Comparison of ENCODE assay signal across 8 cellular contexts in the genomic region with DNA sequence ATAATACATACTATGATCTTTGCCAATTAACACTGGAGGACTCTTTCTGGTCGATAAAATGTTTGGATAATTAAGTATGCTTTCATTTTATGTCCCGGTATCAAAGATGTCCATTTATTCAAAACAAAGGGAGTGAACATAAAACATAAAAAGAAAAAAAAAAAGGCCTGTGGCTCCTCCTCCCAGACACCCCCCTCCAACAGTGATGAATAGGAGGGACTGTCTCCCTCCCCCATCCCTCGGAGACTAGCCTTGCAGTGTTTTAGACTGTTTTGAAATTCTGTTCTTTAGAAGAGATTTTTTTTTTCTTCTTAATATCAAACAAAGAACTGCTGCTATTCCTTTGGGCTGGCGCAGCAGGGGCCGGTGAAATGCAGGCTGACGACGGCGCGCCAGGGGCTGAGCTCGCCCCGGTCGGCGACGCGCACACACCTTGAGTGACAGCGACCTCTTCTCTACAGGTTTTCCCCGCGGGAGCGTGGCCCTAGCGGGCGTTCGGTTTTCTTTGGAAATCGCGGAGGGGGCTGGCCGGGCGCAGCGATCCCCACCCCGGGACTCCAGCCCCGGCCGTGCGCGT. TPM values are rescaled to one million over a fixed set of nuclear protein-coding genes. Genes with fewer than 3 reads are reported as not detected.
DNase-seq lines count a peak whose midpoint lies in the region; ATAC-seq and TF ChIP-seq lines count a peak whose summit lies in the region.

A gene with protein sequence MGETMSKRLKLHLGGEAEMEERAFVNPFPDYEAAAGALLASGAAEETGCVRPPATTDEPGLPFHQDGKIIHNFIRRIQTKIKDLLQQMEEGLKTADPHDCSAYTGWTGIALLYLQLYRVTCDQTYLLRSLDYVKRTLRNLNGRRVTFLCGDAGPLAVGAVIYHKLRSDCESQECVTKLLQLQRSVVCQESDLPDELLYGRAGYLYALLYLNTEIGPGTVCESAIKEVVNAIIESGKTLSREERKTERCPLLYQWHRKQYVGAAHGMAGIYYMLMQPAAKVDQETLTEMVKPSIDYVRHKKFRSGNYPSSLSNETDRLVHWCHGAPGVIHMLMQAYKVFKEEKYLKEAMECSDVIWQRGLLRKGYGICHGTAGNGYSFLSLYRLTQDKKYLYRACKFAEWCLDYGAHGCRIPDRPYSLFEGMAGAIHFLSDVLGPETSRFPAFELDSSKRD (plus strand): TSS at position 235 of the 577 bp plus-strand sequence. CDS start 689 bp downstream, outside the sequence.

- no peaks in the 10 kb centered on the region for H3K27me3 ChIP-seq in spleen (replicated peaks in 1 of 7)

- peak within 1 kb of the TSS; percentile 85 to 97 (median 96) for H3K4me3 ChIP-seq in spleen

- H3K9me3 ChIP-seq in spleen, result no peaks in the 10 kb centered on the region

- no peaks in the 10 kb centered on the region for H3K36me3 ChIP-seq in spleen

- ATAC-seq in GM21360 (IDR thresholded peaks at IDR 0.05; ENCODE audit: unreplicated experiment), result peak; percentile 19
- peak; percentile 29 for ATAC-seq in HG03571 (IDR thresholded peaks at IDR 0.05; ENCODE audit: unreplicated experiment)

- DNase-seq in Calu3 (no peak), RKO (ENCODE audit: low spot score) (peak; percentile 48), MCF 10A (ENCODE audit: unreplicated experiment) (peak; percentile 14), iris pigment epithelial cell (ENCODE audit: low read depth) (peak; percentile 55), spleen (no peak), NCI-H128 (lab: John Stamatoyannopoulos, UW; ENCODE audit: unreplicated experiment) (no peak)

- CTCF ChIA-PET in Calu3 (lab: Charles Lee) (interaction anchor here (0.6 to 1.7 kb wide), 8 partner anchors 11 to 1952 kb away, joined by 3 to 14 read pairs (median 4); no protein-coding TSS in a partner anchor), MCF 10A (lab: Yijun Ruan, JAX) (interaction anchor here (0.6 to 1.2 kb wide), 4 partner anchors 13 to 709 kb away, joined by 3 to 8 read pairs (median 3); no protein-coding TSS in a partner anchor)

- no peak for TF ChIP-seq POLR2A in spleen (IDR thresholded peaks at IDR 0.05)

- peaks cover 34% of the 10 kb centered on the region for H3K36me3 Mint-ChIP-seq in Calu3 (ENCODE audit: insufficient read depth, unreplicated experiment)
- peaks cover 13% of the 10 kb centered on the region for H3K36me3 Mint-ChIP-seq in MCF 10A (ENCODE audit: insufficient read depth, unreplicated experiment)

- TF ChIP-seq CTCF in Calu3 (IDR thresholded peaks at IDR 0.05; ENCODE audit: unreplicated experiment) (no peak), MCF 10A (IDR thresholded peaks at IDR 0.05; ENCODE audit: unreplicated experiment) (peak; percentile 10), spleen (IDR thresholded peaks at IDR 0.05 in 8 of 11, conservative IDR thresholded peaks at IDR 0.05 in 3 of 11) (no peak)

- H3K4me3 Mint-ChIP-seq in Calu3 (ENCODE audit: low read depth, unreplicated experiment) (peak within 1 kb of the TSS; percentile 99), MCF 10A (ENCODE audit: unreplicated experiment) (peak within 1 kb of the TSS; percentile 92)

- BruUV-seq in Calu3 (replicated peaks; lab: Mats Ljungman, UMichigan) (no TSS peak), MCF 10A (replicated peaks; lab: Mats Ljungman, UMichigan) (no TSS peak)

- 0 to 1% (median 1%) methylated on average over 20 to 32 of the region's 32 CpGs for WGBS in spleen, 5 donors

- peak within 1 kb of the TSS; percentile 100 for H3K27ac Mint-ChIP-seq in Calu3 (ENCODE audit: unreplicated experiment)
- H3K27ac Mint-ChIP-seq in MCF 10A (ENCODE audit: low read depth, unreplicated experiment), result peak within 1 kb of the TSS; percentile 100

- H3K27me3 Mint-ChIP-seq in Calu3 (ENCODE audit: unreplicated experiment) (peaks cover 4% of the 10 kb centered on the region), MCF 10A (ENCODE audit: insufficient read depth, unreplicated experiment) (no peaks in the 10 kb centered on the region)

- peak within 1 kb of the TSS; percentile 95 to 100 (median 98) for H3K27ac ChIP-seq in spleen

- H3K4me1 Mint-ChIP-seq in Calu3 (ENCODE audit: low read depth, unreplicated experiment) (peaks cover 11% of the 10 kb centered on the region), MCF 10A (ENCODE audit: insufficient read depth, unreplicated experiment) (peaks cover 6% of the 10 kb centered on the region)

- H3K9me3 Mint-ChIP-seq in Calu3 (ENCODE audit: low read depth, unreplicated experiment), result no peaks in the 10 kb centered on the region
- H3K9me3 Mint-ChIP-seq in MCF 10A (ENCODE audit: unreplicated experiment), result no peaks in the 10 kb centered on the region

- POLR2A ChIA-PET in MCF 10A (lab: Yijun Ruan, JAX), result interaction anchor here (0.7 to 3.9 kb wide), 18 partner anchors 10 to 741 kb away, joined by 3 to 57 read pairs (median 4); a partner anchor contains a TSS

- intact Hi-C loops in Calu3 (cut with micrococcal nuclease; ENCODE audit: unreplicated experiment) (loop anchor here (5.0 kb wide), 3 partner anchors 43 to 608 kb away; a partner anchor contains a TSS), MCF 10A (cut with micrococcal nuclease) (loop anchor here (2.0 to 5.0 kb wide), 2 partner anchors 76 to 593 kb away; no protein-coding TSS in a partner anchor), spleen (cut with DNase I; ENCODE audit: low total_unique reads) (loop anchor here (10.0 kb wide), 1 partner anchor 610 kb away; a partner anchor contains a TSS)

- H3K4me1 ChIP-seq in spleen, result peaks cover 10 to 28% (median 18%) of the 10 kb centered on the region in 6 donors

RNA-seq across cellular contexts. Expression of the gene that starts here (rescaled TPM):
- total RNA-seq in Calu3 (2022) (15.7 and 16.6 TPM in 2 replicates), MCF 10A (2022) (9.6 and 14.3 TPM in 2 replicates), spleen (10 to 100 TPM in 4 of 7 donors, 1 to 10 TPM in 3; 5.9 to 13.5 (median 11.1) TPM)
- 1 to 10 TPM; 4.7 to 8.2 (median 6.9) TPM for polyA plus RNA-seq in spleen

Comparison
In these comparisons a context has a peak if more than half of its experiments do, and no peak if none do; other contexts are left out.
1. DNase-seq: peak in RKO (single experiment), MCF 10A (single experiment) and iris pigment epithelial cell (single experiment); none in Calu3 (single experiment), spleen (single experiment) and NCI-H128 (single experiment).